ENCODE assay signal across 28 cellular contexts in genomic region chr3:52333869-52334557, GRCh38. TPM values are rescaled to one million over a fixed set of nuclear protein-coding genes. Genes with fewer than 3 reads are reported as not detected.
DNase-seq lines count a peak whose midpoint lies in the region; ATAC-seq, FAIRE-seq and TF ChIP-seq lines count a peak whose summit lies in the region.
"Had no signal": no experiment of that assay in that cellular context is flagged by ENCODE, and none has a peak within 500 bp of the region (broad histone marks: within the 10 kb centered on the region; RNA-seq: fewer than 3 reads in every experiment).

No MANE protein-coding gene starts in this region.

- no peaks in the 10 kb centered on the region for H3K27me3 Mint-ChIP-seq in CD4-positive, alpha-beta memory T cell
- H3K27me3 Mint-ChIP-seq: activated CD4-positive, alpha-beta memory T cell treated with anti-CD3 and anti-CD28 coated beads for 36 hours; IgD-negative memory B cell; memory B cell; naive B cell had no signal

- H3K4me2 ChIP-seq in K562 (ENCODE audit: insufficient read depth, low read length), result no peak overlapping the region

- TF ChIP-seq CTCF in K562 (IDR thresholded peaks at IDR 0.05 in 2 of 3, conservative IDR thresholded peaks at IDR 0.05 in 1 of 3; ENCODE audit: insufficient read depth in 2 of 3, low read depth in 1 of 3, low read length in 3 of 3), result no peak
- TF ChIP-seq CTCF in mucosa of descending colon (IDR thresholded peaks at IDR 0.05), result no peak
- no peak for TF ChIP-seq CTCF in transverse colon (IDR thresholded peaks at IDR 0.05)

- no peak for FAIRE-seq in K562 (lab: Jason Lieb, UNC)
- FAIRE-seq: GM12892, keratinocyte had no signal

- no peak overlapping the region for H3K4me3 Mint-ChIP-seq in CD4-positive, alpha-beta memory T cell
- H3K4me3 Mint-ChIP-seq: activated CD4-positive, alpha-beta memory T cell treated with anti-CD3 and anti-CD28 coated beads for 36 hours; IgD-negative memory B cell; memory B cell; naive B cell; T-helper 2 cell treated with Interferon-gamma antibody and Interleukin-4, amounts not matched to agents 5 μg/mL and 100 μg/mL, for 36 hours; WTC11 had no signal

- TF ChIP-seq RAD21 in K562 (CRISPR knock-in tag; conservative IDR thresholded peaks at IDR 0.05 in 1 of 2, IDR thresholded peaks at IDR 0.05 in 1 of 2), result no peak

- WGBS in K562 (ENCODE audit: insufficient coverage, low coverage, missing lambda C conversion rate), result 77% methylated on average over 4 of the region's 4 CpGs
- 91 to 93% methylated on average over 4 of the region's 4 CpGs for WGBS in transverse colon (ENCODE audit: low coverage in 1 of 2), 2 donors

- DNase-seq in NCI-H1417 (lab: John Stamatoyannopoulos, UW), result peak in 2 of 3 experiments; percentile 9 to 54
- no peak for DNase-seq in NCI-H1417 treated with DMSO at 0.1 percent for 48 hours (lab: John Stamatoyannopoulos, UW)
- peak; percentile 12 for DNase-seq in M059J (ENCODE audit: low read depth)
- DNase-seq in K562 (ENCODE audit: extremely low read depth in 1 of 4, low spot score in 3 of 4), result no peak
- no peak for DNase-seq in mucosa of descending colon
- DNase-seq in CD4-positive, alpha-beta memory T cell, result no peak
- DNase-seq in transverse colon, result no peak
- DNase-seq: 8988T; activated CD4-positive, alpha-beta memory T cell treated with anti-CD3 and anti-CD28 coated beads for 36 hours; adrenal gland; cortex of kidney; MM.1S; naive B cell; NCI-H1694 treated with DMSO at 0.1 percent for 48 hours; NCI-H82; occipital lobe; substantia nigra; uterus had no signal

- H3K27ac ChIP-seq in K562 (ENCODE audit: extremely low read depth, low read depth, low read length), result no peak overlapping the region
- no peak overlapping the region for H3K27ac ChIP-seq in CD4-positive, alpha-beta memory T cell (ENCODE audit: low read depth, low read length)
- no peak overlapping the region for H3K27ac ChIP-seq in transverse colon
- H3K27ac ChIP-seq: adrenal gland, uterus had no signal

- TF ChIP-seq POLR2A in K562 (conservative IDR thresholded peaks at IDR 0.05) (no peak), transverse colon (IDR thresholded peaks at IDR 0.05) (no peak)

- H3K36me3 ChIP-seq in K562 (ENCODE audit: control insufficient read depth, insufficient read depth, low read length) (no peaks in the 10 kb centered on the region), mucosa of descending colon (ENCODE audit: low read depth) (no peaks in the 10 kb centered on the region), transverse colon (peaks cover 0 to 6% (median 0%) of the 10 kb centered on the region in 4 donors)
- peaks cover 4% of the 10 kb centered on the region for H3K36me3 ChIP-seq in CD4-positive, alpha-beta memory T cell (ENCODE audit: insufficient read depth, low read length)
- H3K36me3 ChIP-seq: adrenal gland, HAP-1, uterus had no signal

- no peak overlapping the region for H3K4me3 ChIP-seq in K562
- no peak overlapping the region for H3K4me3 ChIP-seq in mucosa of descending colon
- no peak overlapping the region for H3K4me3 ChIP-seq in CD4-positive, alpha-beta memory T cell (ENCODE audit: low read length in 2 of 2)
- no peak overlapping the region for H3K4me3 ChIP-seq in transverse colon
- H3K4me3 ChIP-seq: adrenal gland, HAP-1, uterus had no signal

- BruUV-seq in K562 (replicated peaks; lab: Mats Ljungman, UMichigan), result no TSS peak

- H3K79me2 ChIP-seq in K562 (ENCODE audit: control insufficient read depth, insufficient read depth, low read length), result no peaks in the 10 kb centered on the region

- H3K27me3 ChIP-seq in K562 (ENCODE audit: control insufficient read depth in 2 of 2, insufficient read depth in 2 of 2, low read length in 2 of 2), result no peaks in the 10 kb centered on the region
- H3K27me3 ChIP-seq in CD4-positive, alpha-beta memory T cell (ENCODE audit: insufficient read depth, low read length), result no peaks in the 10 kb centered on the region
- no peaks in the 10 kb centered on the region for H3K27me3 ChIP-seq in transverse colon
- H3K27me3 ChIP-seq: adrenal gland, uterus had no signal

- ATAC-seq in K562, result no peak
- ATAC-seq in mucosa of descending colon, result peak; percentile 93
- no peak for ATAC-seq in GM21515 (IDR thresholded peaks at IDR 0.05; ENCODE audit: unreplicated experiment)
- ATAC-seq: right cardiac atrium, SK-N-SH treated with all-trans-retinoic acid at 6 μM for 48 hours, WTC11 had no signal

- no peaks in the 10 kb centered on the region for H4K20me1 ChIP-seq in K562 (replicated peaks; ENCODE audit: control insufficient read depth, insufficient read depth, low read length)

- H3K9me3 ChIP-seq in K562 (replicated peaks; ENCODE audit: control insufficient read depth, insufficient read depth, low read depth, low read length) (no peaks in the 10 kb centered on the region), mucosa of descending colon (no peaks in the 10 kb centered on the region), transverse colon (no peaks in the 10 kb centered on the region)
- H3K9me3 ChIP-seq in CD4-positive, alpha-beta memory T cell (ENCODE audit: control insufficient read depth in 1 of 2, low read length in 2 of 2), result no peaks in the 10 kb centered on the region
- H3K9me3 ChIP-seq: adrenal gland, HAP-1, uterus had no signal

- TF ChIP-seq EP300 in K562 (IDR thresholded peaks at IDR 0.05; ENCODE audit: low read length) (no peak), transverse colon (IDR thresholded peaks at IDR 0.05; ENCODE audit: low read depth) (no peak)

- intact Hi-C loops in K562 (cut with micrococcal nuclease), result no loop called here
- intact Hi-C loops in mucosa of descending colon (cut with DNase I, micrococcal nuclease), result loop anchor here in 1 of 2 donors (10.0 kb wide), 1 partner anchor 109 kb away; the partner anchor contains the start of gene TLR9
- intact Hi-C loops in CD4-positive, alpha-beta memory T cell (cut with micrococcal nuclease), result no loop called here
- intact Hi-C loops in transverse colon (cut with DNase I; ENCODE audit: low total_unique reads), result no loop called here

- H3K9ac ChIP-seq in K562 (ENCODE audit: insufficient read depth in 1 of 2, low read depth in 2 of 2, low read length in 2 of 2), result no peak overlapping the region

- H2AFZ ChIP-seq in K562 (ENCODE audit: low read depth, low read length), result no peak overlapping the region

- CTCF ChIA-PET in K562 (lab: Yijun Ruan, JAX; ENCODE audit: low intra/inter-chr PET ratio), result no interaction called here
- CTCF ChIA-PET in CD4-positive, alpha-beta memory T cell (lab: Charles Lee; ENCODE audit: partially characterized antibody), result interaction anchor here (0.9 to 11.5 kb wide), 3 partner anchors 100 to 113 kb away, joined by 3 to 283 read pairs (median 9); partner anchors contain the start of gene TWF2

- no peaks in the 10 kb centered on the region for H3K9me3 Mint-ChIP-seq in CD4-positive, alpha-beta memory T cell
- H3K9me3 Mint-ChIP-seq: activated CD4-positive, alpha-beta memory T cell treated with anti-CD3 and anti-CD28 coated beads for 36 hours; IgD-negative memory B cell; memory B cell; naive B cell; T-helper 2 cell treated with Interferon-gamma antibody and Interleukin-4, amounts not matched to agents 5 μg/mL and 100 μg/mL, for 36 hours; WTC11 had no signal

- no peak overlapping the region for H3K27ac Mint-ChIP-seq in CD4-positive, alpha-beta memory T cell
- H3K27ac Mint-ChIP-seq: activated CD4-positive, alpha-beta memory T cell treated with anti-CD3 and anti-CD28 coated beads for 36 hours; IgD-negative memory B cell; memory B cell; T-helper 2 cell treated with Interferon-gamma antibody and Interleukin-4, amounts not matched to agents 5 μg/mL and 100 μg/mL, for 36 hours; WTC11 had no signal

- in situ Hi-C loops in K562 (cut with MboI), result no loop called here
- in situ Hi-C loops in transverse colon (cut with MboI; ENCODE audit: low pct_ligation_motif_present in 1 of 4, low pct_unique_long_range_greater_than_20kb in 1 of 4, low sequenced_read_pairs in 3 of 4), result loop anchor here in 3 of 4 donors (25.0 kb wide), 2 partner anchors 97 to 322 kb away; partner anchors contain the start of genes PPM1M (in 2 of the 3), TLR9 (in 2 of the 3) and TWF2 (in 2 of the 3)

- POLR2A ChIA-PET in K562 (lab: Yijun Ruan, JAX), result no interaction called here
- POLR2A ChIA-PET in CD4-positive, alpha-beta memory T cell (lab: Charles Lee; ENCODE audit: partially characterized antibody), result interaction anchor here (0.9 to 1.2 kb wide), 2 partner anchors 47 to 113 kb away, joined by 3 read pairs; partner anchors contain the start of gene GLYCTK

- H3K4me1 ChIP-seq in K562 (replicated peaks in 1 of 2; ENCODE audit: control insufficient read depth in 2 of 2, insufficient read depth in 2 of 2, low read length in 2 of 2), result no peaks in the 10 kb centered on the region; a peak in 1 of 5 replicates
- H3K4me1 ChIP-seq in mucosa of descending colon (ENCODE audit: low read depth), result no peaks in the 10 kb centered on the region
- no peaks in the 10 kb centered on the region for H3K4me1 ChIP-seq in CD4-positive, alpha-beta memory T cell (ENCODE audit: insufficient read depth, low read length)
- H3K4me1 ChIP-seq in transverse colon, result no peaks in the 10 kb centered on the region
- H3K4me1 ChIP-seq: adrenal gland, HAP-1, uterus had no signal

- H3K36me3 Mint-ChIP-seq in CD4-positive, alpha-beta memory T cell, result peaks cover 3 to 32% of the 10 kb centered on the region in 2 donors
- H3K36me3 Mint-ChIP-seq: activated CD4-positive, alpha-beta memory T cell treated with anti-CD3 and anti-CD28 coated beads for 36 hours; IgD-negative memory B cell; naive B cell; WTC11 had no signal

- peaks cover 0 to 4% (median 3%) of the 10 kb centered on the region in 4 donors for H3K4me1 Mint-ChIP-seq in CD4-positive, alpha-beta memory T cell
- H3K4me1 Mint-ChIP-seq: WTC11 had no signal

- no peaks in the 10 kb centered on the region for H3K9me1 ChIP-seq in K562 (ENCODE audit: control insufficient read depth, insufficient read depth, low read length)

RNA-seq across cellular contexts. Expression of gene DNAH1, which starts 17.9 kb away (rescaled TPM):
- 0.02 and 0.52 TPM in 2 replicates for total RNA-seq in M059J (2014; rRNA removed; shearing (Covaris generic))
- total RNA-seq in K562 (2011; cell fraction: chromatin; rRNA removed; ENCODE audit: low replicate concordance), result 10.1 and 27.0 TPM in 2 replicates
- total RNA-seq in K562 (2011; cell fraction: nucleolus; rRNA removed), result 5.8 and 8.3 TPM in 2 replicates
- total RNA-seq in K562 (2011; cell fraction: nucleoplasm; rRNA removed), result 4.7 and 7.0 TPM in 2 replicates
- total RNA-seq in K562 (2014; rRNA removed) (0.41 and 0.57 TPM in 2 replicates), K562 (2014; rRNA removed; fragmentation: Illumina TruSeq; extraction: Trizol) (0.18 and 0.22 TPM in 2 replicates), K562 (2015; rRNA removed; fragmentation: Illumina TruSeq; extraction: Trizol) (0.51 and 0.57 TPM in 2 replicates), K562 (2021) (0.84 and 1.2 TPM in 2 replicates), mucosa of descending colon (10 to 100 TPM in 2 of 3 donors, 1 to 10 TPM in 1; 9.0 to 25.9 (median 10.9) TPM), transverse colon (100 to 1,000 TPM in 1 of 4 donors, 10 to 100 TPM in 3; 17.6 to 102 (median 26.3) TPM)
- polyA plus RNA-seq in K562 (2011; rRNA removed) (0.57 and 0.97 TPM in 2 replicates), K562 (2014; fragmentation: Illumina TruSeq; extraction: Trizol) (0.42 and 0.68 TPM in 2 replicates), K562 (2014; fragmentation: Nextera tagmentation; extraction: Ambion mirVana) (under 1 TPM; 0.04 TPM), K562 (2014; rRNA removed) (0.40 and 0.50 TPM in 2 replicates)
- polyA plus RNA-seq in K562 (2011; cell fraction: cytosol; rRNA removed), result 0.21 and 0.55 TPM in 2 replicates
- 5.4 and 8.1 TPM in 2 replicates for polyA plus RNA-seq in K562 (2011; cell fraction: nucleus; rRNA removed)
- 0.47 and 4.0 TPM in 2 replicates for polyA plus RNA-seq in K562 (2012)
- polyA minus RNA-seq in K562 (2011; rRNA and poly(A)+ RNA removed), result 0.98 and 1.8 TPM in 2 replicates
- 0.46 and 0.48 TPM in 2 replicates for polyA minus RNA-seq in K562 (2011; cell fraction: cytosol; rRNA and poly(A)+ RNA removed)
- 2.2 and 5.3 TPM in 2 replicates for polyA minus RNA-seq in K562 (2011; cell fraction: nucleus; rRNA and poly(A)+ RNA removed)
- 10 to 100 TPM; 45.1 to 49.8 TPM for total RNA-seq in CD4-positive, alpha-beta memory T cell
- polyA plus RNA-seq in CD4-positive, alpha-beta memory T cell, result 1 to 10 TPM in 1 of 2 donors, under 1 TPM in 1; 0.02 to 1.2 TPM

RNA-seq across cellular contexts. Expression of gene GLYCTK, which starts 46.4 kb away (rescaled TPM):
- 1.6 and 2.8 TPM in 2 replicates for total RNA-seq in M059J (2014; rRNA removed; shearing (Covaris generic))
- 13.8 and 48.9 TPM in 2 replicates for total RNA-seq in K562 (2011; cell fraction: chromatin; rRNA removed; ENCODE audit: low replicate concordance)
- total RNA-seq in K562 (2011; cell fraction: nucleolus; rRNA removed), result 30.0 and 32.7 TPM in 2 replicates
- total RNA-seq in K562 (2011; cell fraction: nucleoplasm; rRNA removed), result 23.2 and 27.7 TPM in 2 replicates
- total RNA-seq in K562 (2014; rRNA removed) (5.8 and 6.4 TPM in 2 replicates), K562 (2014; rRNA removed; fragmentation: Illumina TruSeq; extraction: Trizol) (1.3 and 1.9 TPM in 2 replicates), K562 (2015; rRNA removed; fragmentation: Illumina TruSeq; extraction: Trizol) (3.4 and 4.1 TPM in 2 replicates), K562 (2021) (7.3 and 8.3 TPM in 2 replicates), mucosa of descending colon (10 to 100 TPM; 37.1 to 78.6 (median 42.7) TPM), transverse colon (100 to 1,000 TPM in 1 of 4 donors, 10 to 100 TPM in 3; 43.7 to 118 (median 73.7) TPM)
- polyA plus RNA-seq in K562 (2011; rRNA removed) (6.0 and 7.1 TPM in 2 replicates), K562 (2014; fragmentation: Illumina TruSeq; extraction: Trizol) (3.0 and 4.5 TPM in 2 replicates), K562 (2014; fragmentation: Nextera tagmentation; extraction: Ambion mirVana) (under 1 TPM; 0.18 to 0.55 TPM), K562 (2014; rRNA removed) (9.1 and 9.9 TPM in 2 replicates)
- polyA plus RNA-seq in K562 (2011; cell fraction: cytosol; rRNA removed), result 6.9 and 12.4 TPM in 2 replicates
- 35.6 and 67.1 TPM in 2 replicates for polyA plus RNA-seq in K562 (2011; cell fraction: nucleus; rRNA removed)
- 5.1 and 6.4 TPM in 2 replicates for polyA plus RNA-seq in K562 (2012)
- polyA minus RNA-seq in K562 (2011; rRNA and poly(A)+ RNA removed), result 2.5 and 3.2 TPM in 2 replicates
- polyA minus RNA-seq in K562 (2011; cell fraction: cytosol; rRNA and poly(A)+ RNA removed), result 2.7 and 3.9 TPM in 2 replicates
- 10.9 and 12.1 TPM in 2 replicates for polyA minus RNA-seq in K562 (2011; cell fraction: nucleus; rRNA and poly(A)+ RNA removed)
- 10 to 100 TPM; 29.4 to 35.1 TPM for total RNA-seq in CD4-positive, alpha-beta memory T cell
- 1 to 10 TPM; 4.9 to 9.7 TPM for polyA plus RNA-seq in CD4-positive, alpha-beta memory T cell

RNA-seq across cellular contexts. Expression of gene WDR82, which starts 55.6 kb away (rescaled TPM):
- total RNA-seq in M059J (2014; rRNA removed; shearing (Covaris generic)), result 29.9 and 35.5 TPM in 2 replicates
- total RNA-seq in K562 (2011; cell fraction: chromatin; rRNA removed; ENCODE audit: low replicate concordance), result 32.1 and 34.4 TPM in 2 replicates
- total RNA-seq in K562 (2011; cell fraction: nucleolus; rRNA removed), result 18.3 and 21.8 TPM in 2 replicates
- 32.9 and 48.2 TPM in 2 replicates for total RNA-seq in K562 (2011; cell fraction: nucleoplasm; rRNA removed)
- total RNA-seq in K562 (2014; rRNA removed) (22.0 and 29.6 TPM in 2 replicates), K562 (2014; rRNA removed; fragmentation: Illumina TruSeq; extraction: Trizol) (37.1 and 41.0 TPM in 2 replicates), K562 (2015; rRNA removed; fragmentation: Illumina TruSeq; extraction: Trizol) (36.1 and 39.0 TPM in 2 replicates), K562 (2021) (44.4 and 45.9 TPM in 2 replicates), mucosa of descending colon (10 to 100 TPM; 55.8 to 83.1 (median 62.9) TPM), transverse colon (10 to 100 TPM; 14.6 to 44.9 (median 40.8) TPM)
- polyA plus RNA-seq in K562 (2011; rRNA removed) (38.0 and 62.9 TPM in 2 replicates), K562 (2014; fragmentation: Illumina TruSeq; extraction: Trizol) (45.3 and 46.2 TPM in 2 replicates), K562 (2014; fragmentation: Nextera tagmentation; extraction: Ambion mirVana) (1 to 10 TPM; 6.4 to 8.0 TPM), K562 (2014; rRNA removed) (30.6 and 37.7 TPM in 2 replicates)
- polyA plus RNA-seq in K562 (2011; cell fraction: cytosol; rRNA removed), result 25.3 and 36.3 TPM in 2 replicates
- polyA plus RNA-seq in K562 (2011; cell fraction: nucleus; rRNA removed), result 9.0 and 10.3 TPM in 2 replicates
- 26.5 and 47.8 TPM in 2 replicates for polyA plus RNA-seq in K562 (2012)
- 59.8 and 79.3 TPM in 2 replicates for polyA minus RNA-seq in K562 (2011; rRNA and poly(A)+ RNA removed)
- polyA minus RNA-seq in K562 (2011; cell fraction: cytosol; rRNA and poly(A)+ RNA removed), result 28.9 and 31.4 TPM in 2 replicates
- polyA minus RNA-seq in K562 (2011; cell fraction: nucleus; rRNA and poly(A)+ RNA removed), result 9.8 and 14.4 TPM in 2 replicates
- total RNA-seq in CD4-positive, alpha-beta memory T cell, result 100 to 1,000 TPM; 149 to 150 TPM
- 100 to 1,000 TPM in 1 of 2 donors, 10 to 100 TPM in 1; 62.3 to 143 TPM for polyA plus RNA-seq in CD4-positive, alpha-beta memory T cell

Comparison
In these comparisons a context has a peak if more than half of its experiments do, and no peak if none do; other contexts are left out.
1. DNase-seq: peak in NCI-H1417 (2 of 3) and M059J (single experiment); none in NCI-H1417 treated with DMSO at 0.1 percent for 48 hours (single experiment), K562 (0 of 4), mucosa of descending colon (0 of 3), CD4-positive, alpha-beta memory T cell (0 of 5) and transverse colon (single experiment).